In the genomic region with DNA sequence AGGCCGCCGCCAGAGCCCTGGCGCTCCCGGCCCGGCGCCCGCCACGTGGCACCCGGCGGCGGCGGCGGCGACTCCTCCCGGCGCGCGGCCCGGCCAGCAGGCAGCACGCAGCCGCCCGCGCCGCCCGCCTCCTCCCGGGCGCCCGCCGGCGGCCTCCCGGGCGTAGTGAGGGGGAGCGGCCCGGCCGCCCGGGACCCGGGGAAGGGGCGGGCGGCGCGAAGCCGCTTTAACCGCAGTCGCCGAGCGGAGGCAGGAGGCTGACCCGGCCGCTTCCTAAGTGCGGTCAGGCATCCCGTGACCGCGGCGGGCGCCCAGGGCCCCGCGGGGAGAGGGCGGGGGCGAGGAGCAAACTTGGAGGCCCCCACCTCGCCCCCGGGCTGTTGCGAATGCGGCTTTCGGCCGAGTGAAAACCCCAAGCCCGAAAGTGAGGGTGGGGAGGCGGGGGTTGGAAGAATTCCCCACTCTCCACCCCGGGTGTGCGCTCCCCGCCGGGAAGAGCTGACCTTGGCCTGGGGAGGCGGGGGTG, we compare ENCODE assay signal across 8 cellular contexts. TPM values are rescaled to one million over a fixed set of nuclear protein-coding genes. Genes with fewer than 3 reads are reported as not detected.
A peak's percentile ranks its signal among the peaks of the same experiment; 100 is the strongest.
DNase-seq lines count a peak whose midpoint lies in the region; ATAC-seq and TF ChIP-seq lines count a peak whose summit lies in the region.

No MANE protein-coding gene starts in this region.

- no peak for TF ChIP-seq POLR2A in Peyer's patch (IDR thresholded peaks at IDR 0.05)

- no peak overlapping the region for H2AFZ ChIP-seq in ACC112 (ENCODE audit: low read length, unreplicated experiment)

- TF ChIP-seq CTCF in Peyer's patch (IDR thresholded peaks at IDR 0.05) (no peak), heart right ventricle (IDR thresholded peaks at IDR 0.05) (peak in 1 of 9 donors; percentile 2)

- H3K36me3 Mint-ChIP-seq in activated naive CD8-positive, alpha-beta T cell treated with anti-CD3 and anti-CD28 coated beads, Interleukin-2, amount 10 ng/mL, durations not matched to agents 7 days and 5 days, result peaks cover 2% of the 10 kb centered on the region

- H3K27ac ChIP-seq in ACC112 (ENCODE audit: low read depth, low read length) (peak overlapping the region; percentile 94), Peyer's patch (peak overlapping the region; percentile 83 to 99 (median 96)), heart right ventricle (peak overlapping the region; percentile 94 to 99 (median 96))

- intact Hi-C loops in heart right ventricle (cut with DNase I), result loop anchor here (2.0 to 10.0 kb wide), 11 partner anchors 37 to 347 kb away; no protein-coding TSS in a partner anchor
- intact Hi-C loops in posterior vena cava (cut with DNase I), result loop anchor here in 1 of 2 donors (5.0 kb wide), 1 partner anchor 57 kb away; no protein-coding TSS in a partner anchor

- ATAC-seq in GM18868 (IDR thresholded peaks at IDR 0.05; ENCODE audit: unreplicated experiment) (peak; percentile 13), HG03097 (IDR thresholded peaks at IDR 0.05; ENCODE audit: low FRiP score, unreplicated experiment) (peak; percentile 15), heart right ventricle (peak; percentile 4 to 33 (median 11)), GM18519 (IDR thresholded peaks at IDR 0.05; ENCODE audit: low FRiP score, unreplicated experiment) (no peak)
- ATAC-seq in activated naive CD8-positive, alpha-beta T cell treated with anti-CD3 and anti-CD28 coated beads, Interleukin-2, amount 10 ng/mL, durations not matched to agents 7 days and 5 days (ENCODE audit: low read depth), result peak; percentile 17

- H3K4me1 Mint-ChIP-seq in activated naive CD8-positive, alpha-beta T cell treated with anti-CD3 and anti-CD28 coated beads, Interleukin-2, amount 10 ng/mL, durations not matched to agents 7 days and 5 days, result peaks cover 38% of the 10 kb centered on the region

- DNase-seq in Peyer's patch (peak in 2 of 3 donors; percentile 49 to 76), heart right ventricle (peak in 1 of 2 donors; percentile 79), posterior vena cava (ENCODE audit: low spot score) (peak; percentile 93)
- peak; percentile 55 for DNase-seq in activated naive CD8-positive, alpha-beta T cell treated with anti-CD3 and anti-CD28 coated beads, Interleukin-2, amount 10 ng/mL, durations not matched to agents 7 days and 5 days

- H3K27me3 Mint-ChIP-seq in activated naive CD8-positive, alpha-beta T cell treated with anti-CD3 and anti-CD28 coated beads, Interleukin-2, amount 10 ng/mL, durations not matched to agents 7 days and 5 days, result peaks cover 83% of the 10 kb centered on the region

- H3K4me3 ChIP-seq in ACC112 (ENCODE audit: low read depth, low read length) (peak overlapping the region; percentile 81), Peyer's patch (peak overlapping the region; percentile 53 to 74 (median 62)), heart right ventricle (peak overlapping the region; percentile 39 to 94 (median 69))

- no peaks in the 10 kb centered on the region for H3K9me3 Mint-ChIP-seq in activated naive CD8-positive, alpha-beta T cell treated with anti-CD3 and anti-CD28 coated beads, Interleukin-2, amount 10 ng/mL, durations not matched to agents 7 days and 5 days

- H3K79me2 ChIP-seq in ACC112 (ENCODE audit: control insufficient read depth, insufficient read depth, low read length, unreplicated experiment), result no peaks in the 10 kb centered on the region

- H3K9me3 ChIP-seq in Peyer's patch (no peaks in the 10 kb centered on the region), heart right ventricle (no peaks in the 10 kb centered on the region)

- no peak overlapping the region for H3K27ac Mint-ChIP-seq in activated naive CD8-positive, alpha-beta T cell treated with anti-CD3 and anti-CD28 coated beads, Interleukin-2, amount 10 ng/mL, durations not matched to agents 7 days and 5 days

- H3K36me3 ChIP-seq in ACC112 (ENCODE audit: insufficient read depth, low read length) (no peaks in the 10 kb centered on the region), Peyer's patch (no peaks in the 10 kb centered on the region), heart right ventricle (peaks cover 0 to 10% (median 0%) of the 10 kb centered on the region in 9 donors)

- H3K4me1 ChIP-seq in ACC112 (ENCODE audit: control insufficient read depth, insufficient read depth, low read length, unreplicated experiment) (peaks cover 10% of the 10 kb centered on the region), Peyer's patch (peaks cover 0 to 39% (median 25%) of the 10 kb centered on the region in 4 donors), heart right ventricle (peaks cover 4 to 74% (median 60%) of the 10 kb centered on the region in 9 donors)

- POLR2A ChIA-PET in activated naive CD8-positive, alpha-beta T cell treated with anti-CD3 and anti-CD28 coated beads, Interleukin-2, amount 10 ng/mL, durations not matched to agents 7 days and 5 days (lab: Charles Lee), result no interaction called here

- H3K4me3 Mint-ChIP-seq in activated naive CD8-positive, alpha-beta T cell treated with anti-CD3 and anti-CD28 coated beads, Interleukin-2, amount 10 ng/mL, durations not matched to agents 7 days and 5 days, result no peak overlapping the region

- WGBS in heart right ventricle, 2 donors, result 0 to 2% methylated on average over 61 to 70 of the region's 71 CpGs

- H3K27me3 ChIP-seq in ACC112 (ENCODE audit: insufficient read depth, low read length) (peaks cover 3% of the 10 kb centered on the region; the same call in 1 of the 2 replicates), Peyer's patch (no peaks in the 10 kb centered on the region), heart right ventricle (peaks cover 0 to 94% (median 4%) of the 10 kb centered on the region in 7 donors)

RNA-seq across cellular contexts. Expression of a gene that starts 1.7 kb away (rescaled TPM):
- total RNA-seq in Peyer's patch, result 10 to 100 TPM; 32.2 to 65.6 (median 49.4) TPM
- total RNA-seq in activated naive CD8-positive, alpha-beta T cell treated with anti-CD3 and anti-CD28 coated beads, Interleukin-2, amount 10 ng/mL, durations not matched to agents 7 days and 5 days, result not detected
- 10 to 100 TPM in 9 of 10 donors, 1 to 10 TPM in 1; 6.8 to 43.2 (median 22.0) TPM for total RNA-seq in heart right ventricle
- 10 to 100 TPM; 11.2 to 22.8 TPM for polyA plus RNA-seq in heart right ventricle
- total RNA-seq in posterior vena cava, result 10 to 100 TPM; 19.5 to 29.2 TPM

Comparison
In these comparisons a context has a peak if more than half of its experiments do, and no peak if none do; other contexts are left out.
1. RNA of a gene that starts 1.7 kb away (total RNA-seq): 32.2 to 65.6 TPM in Peyer's patch, 19.5 to 29.2 TPM in posterior vena cava and 6.8 to 43.2 TPM in heart right ventricle; not detected in activated naive CD8-positive, alpha-beta T cell treated with anti-CD3 and anti-CD28 coated beads, Interleukin-2, amount 10 ng/mL, durations not matched to agents 7 days and 5 days; every median in the first group is over 4 times any median in the second.
2. Peak in every context shown above with its lines, with median percentiles within 50 percentile points of each other: H3K27ac ChIP-seq and H3K4me3 ChIP-seq.